In the genomic region with DNA sequence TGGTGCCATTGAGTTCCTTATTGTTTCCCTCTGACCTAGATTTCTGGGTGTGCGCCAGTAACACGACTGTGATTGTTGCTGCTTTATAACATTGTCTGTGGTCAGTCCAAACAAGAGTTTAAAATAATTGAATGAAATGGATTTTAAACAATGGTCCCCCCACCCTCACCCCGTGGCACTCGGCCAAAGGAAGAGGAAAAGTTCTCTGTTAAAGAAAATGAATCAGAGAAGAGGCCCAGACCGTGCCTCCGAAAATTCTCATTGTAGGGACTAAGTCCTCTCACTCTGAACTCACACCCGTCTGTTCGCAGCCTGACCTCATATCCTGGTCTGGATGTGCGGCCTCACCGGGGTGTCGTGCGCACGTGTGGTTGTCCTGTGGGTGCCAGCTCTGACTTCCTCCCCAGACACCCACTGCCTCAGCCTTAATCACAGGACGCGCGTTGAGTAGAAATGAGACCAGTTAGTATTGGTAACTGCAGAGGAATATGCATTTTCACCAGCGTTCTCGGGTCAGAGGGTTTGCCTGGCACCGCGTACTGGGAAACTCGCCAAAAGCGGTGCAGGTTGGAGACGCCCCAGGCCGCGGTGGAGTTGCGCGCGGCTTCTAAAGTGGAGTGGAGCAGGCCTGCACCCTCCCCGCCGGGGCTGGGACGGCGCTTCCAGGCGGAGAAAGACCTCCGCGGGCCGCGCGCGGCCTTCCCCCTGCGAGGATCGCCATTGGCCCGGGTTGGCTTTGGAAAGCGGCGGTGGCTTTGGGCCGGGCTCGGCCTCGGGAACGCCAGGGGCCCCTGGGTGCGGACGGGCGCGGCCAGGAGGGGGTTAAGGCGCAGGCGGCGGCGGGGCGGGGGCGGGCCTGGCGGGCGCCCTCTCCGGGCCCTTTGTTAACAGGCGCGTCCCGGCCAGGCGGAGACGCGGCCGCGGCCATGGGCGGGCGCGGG, we compare ENCODE assay signal across 8 cellular contexts. TPM values are rescaled to one million over a fixed set of nuclear protein-coding genes. Genes with fewer than 3 reads are reported as not detected.
A peak's percentile ranks its signal among the peaks of the same experiment; 100 is the strongest.
DNase-seq lines count a peak whose midpoint lies in the region; ATAC-seq, FAIRE-seq and TF ChIP-seq lines count a peak whose summit lies in the region.

Gene ABL1, plus strand, starts transcription at position 884 of the 941 bp plus-strand sequence. CDS start 193 bp downstream, outside the sequence.

- TF ChIP-seq CTCF in GM13977 (IDR thresholded peaks at IDR 0.05; ENCODE audit: extremely low read depth, insufficient read depth, missing control alignments): no peak
- TF ChIP-seq CTCF in WI38 (IDR thresholded peaks at IDR 0.05; ENCODE audit: low read depth, low read length): no peak
- no peak for TF ChIP-seq CTCF in bronchial epithelial cell (IDR thresholded peaks at IDR 0.05; ENCODE audit: insufficient read depth, low read length, severe bottlenecking)

- no peak for FAIRE-seq in bronchial epithelial cell (lab: Jason Lieb, UNC)

- H3K27me3 ChIP-seq in bronchial epithelial cell (ENCODE audit: control insufficient read depth, insufficient read depth, low read length): no peaks in the 10 kb centered on the region

- ATAC-seq in HG02885 (IDR thresholded peaks at IDR 0.05; ENCODE audit: poor library complexity, unreplicated experiment): peak; percentile 68

- in situ Hi-C loops in GM13977 (cut with MboI; ENCODE audit: low pct_unique_long_range_greater_than_20kb, low sequenced_read_pairs, unreplicated experiment): no loop called here

- peak within 1 kb of the TSS; percentile 90 for H3K4me3 ChIP-seq in WI38 (ENCODE audit: low read depth, low read length)
- H3K4me3 ChIP-seq in bronchial epithelial cell (ENCODE audit: low read depth, low read length): peak within 1 kb of the TSS; percentile 45

- no peaks in the 10 kb centered on the region for H3K36me3 ChIP-seq in bronchial epithelial cell (ENCODE audit: control insufficient read depth, insufficient read depth, low read length)

- DNase-seq in GM13977 (ENCODE audit: low spot score) (peak; percentile 89), NCI-H2107 (lab: John Stamatoyannopoulos, UW) (peak; percentile 54), bronchial epithelial cell (ENCODE audit: low read depth) (peak; percentile 70), inferior parietal cortex (ENCODE audit: extremely low spot score) (peak; percentile 50), middle frontal gyrus (ENCODE audit: extremely low spot score, low spot score) (no peak)
- peak; percentile 4 to 25 for DNase-seq in stimulated activated CD4-positive, alpha-beta T cell treated with anti-CD3 and anti-CD28 coated beads, Interleukin-15, amount 100 ng/mL, for 1 hour (ENCODE audit: low read depth in 1 of 2, low spot score in 1 of 2)

RNA-seq across cellular contexts. Expression of gene ABL1, which starts in this region (rescaled TPM):
- total RNA-seq in bronchial epithelial cell: 17.6 and 20.1 TPM in 2 replicates
